1 cellular context compared by ENCODE assay signal in the genomic region with DNA sequence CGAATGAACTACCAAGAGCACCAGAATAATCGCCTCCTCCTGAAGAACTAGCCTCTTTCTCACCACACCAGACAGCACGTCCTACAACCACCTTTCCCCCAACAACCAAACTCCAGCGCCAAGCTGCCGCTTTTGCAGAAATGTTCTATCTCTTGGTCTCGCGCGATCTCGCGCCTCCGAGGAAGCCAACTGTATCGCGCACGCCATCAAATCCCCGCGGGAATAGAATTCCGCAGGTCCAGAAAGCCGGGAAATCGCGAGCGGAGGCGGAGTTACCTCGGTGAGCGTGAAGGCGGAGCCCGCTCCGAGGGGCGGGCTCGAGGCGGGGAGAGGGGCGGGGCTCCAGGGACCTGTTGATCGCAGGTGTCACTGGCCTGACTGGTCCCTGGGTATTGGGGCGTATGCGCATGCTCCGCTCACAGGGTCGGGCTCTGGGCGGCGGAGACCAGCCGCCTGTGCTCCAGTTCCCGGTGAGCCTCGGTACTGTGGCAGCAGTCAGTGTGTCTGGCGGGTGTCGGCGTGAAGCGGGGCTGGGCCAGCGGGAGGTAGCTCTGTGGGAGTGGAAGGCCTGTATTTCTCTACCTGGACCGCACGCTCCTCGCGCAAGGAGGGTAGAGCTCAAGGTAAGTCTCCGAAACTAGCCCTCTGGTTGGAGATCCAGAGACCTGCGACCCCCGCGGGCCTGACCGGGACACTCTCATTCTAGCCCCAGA.
TF ChIP-seq lines count a peak whose summit lies in the region.

A gene (plus strand): TSS at position 463 of the 713 bp plus-strand sequence. CDS start 27,047 bp downstream, outside the sequence.

TF ChIP-seq in HepG2, 621 proteins besides CTCF, POLR2A, EP300 and RAD21 (continued from another document and continues in another):
- TF ChIP-seq, protein P1, sequence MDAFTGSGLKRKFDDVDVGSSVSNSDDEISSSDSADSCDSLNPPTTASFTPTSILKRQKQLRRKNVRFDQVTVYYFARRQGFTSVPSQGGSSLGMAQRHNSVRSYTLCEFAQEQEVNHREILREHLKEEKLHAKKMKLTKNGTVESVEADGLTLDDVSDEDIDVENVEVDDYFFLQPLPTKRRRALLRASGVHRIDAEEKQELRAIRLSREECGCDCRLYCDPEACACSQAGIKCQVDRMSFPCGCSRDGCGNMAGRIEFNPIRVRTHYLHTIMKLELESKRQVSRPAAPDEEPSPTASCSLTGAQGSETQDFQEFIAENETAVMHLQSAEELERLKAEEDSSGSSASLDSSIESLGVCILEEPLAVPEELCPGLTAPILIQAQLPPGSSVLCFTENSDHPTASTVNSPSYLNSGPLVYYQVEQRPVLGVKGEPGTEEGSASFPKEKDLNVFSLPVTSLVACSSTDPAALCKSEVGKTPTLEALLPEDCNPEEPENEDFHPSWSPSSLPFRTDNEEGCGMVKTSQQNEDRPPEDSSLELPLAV (CRISPR knock-in tag; conservative IDR thresholded peaks at IDR 0.05; ENCODE audit: low read depth) = no peak
- TF ChIP-seq, protein P2, sequence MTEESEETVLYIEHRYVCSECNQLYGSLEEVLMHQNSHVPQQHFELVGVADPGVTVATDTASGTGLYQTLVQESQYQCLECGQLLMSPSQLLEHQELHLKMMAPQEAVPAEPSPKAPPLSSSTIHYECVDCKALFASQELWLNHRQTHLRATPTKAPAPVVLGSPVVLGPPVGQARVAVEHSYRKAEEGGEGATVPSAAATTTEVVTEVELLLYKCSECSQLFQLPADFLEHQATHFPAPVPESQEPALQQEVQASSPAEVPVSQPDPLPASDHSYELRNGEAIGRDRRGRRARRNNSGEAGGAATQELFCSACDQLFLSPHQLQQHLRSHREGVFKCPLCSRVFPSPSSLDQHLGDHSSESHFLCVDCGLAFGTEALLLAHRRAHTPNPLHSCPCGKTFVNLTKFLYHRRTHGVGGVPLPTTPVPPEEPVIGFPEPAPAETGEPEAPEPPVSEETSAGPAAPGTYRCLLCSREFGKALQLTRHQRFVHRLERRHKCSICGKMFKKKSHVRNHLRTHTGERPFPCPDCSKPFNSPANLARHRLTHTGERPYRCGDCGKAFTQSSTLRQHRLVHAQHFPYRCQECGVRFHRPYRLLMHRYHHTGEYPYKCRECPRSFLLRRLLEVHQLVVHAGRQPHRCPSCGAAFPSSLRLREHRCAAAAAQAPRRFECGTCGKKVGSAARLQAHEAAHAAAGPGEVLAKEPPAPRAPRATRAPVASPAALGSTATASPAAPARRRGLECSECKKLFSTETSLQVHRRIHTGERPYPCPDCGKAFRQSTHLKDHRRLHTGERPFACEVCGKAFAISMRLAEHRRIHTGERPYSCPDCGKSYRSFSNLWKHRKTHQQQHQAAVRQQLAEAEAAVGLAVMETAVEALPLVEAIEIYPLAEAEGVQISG (CRISPR knock-in tag; IDR thresholded peaks at IDR 0.05) = peak; percentile 76
- no peak; the same call in 1 of the 2 replicates for TF ChIP-seq SP140L (CRISPR knock-in tag; IDR thresholded peaks at IDR 0.05; ENCODE audit: borderline replicate concordance)
- TF ChIP-seq ZSCAN9 (CRISPR knock-in tag; IDR thresholded peaks at IDR 0.05; ENCODE audit: borderline replicate concordance) = peak; percentile 40; the same call in 1 of the 2 replicates
- TF ChIP-seq ARNTL (CRISPR knock-in tag; IDR thresholded peaks at IDR 0.05) = peak; percentile 26
- no peak for TF ChIP-seq PHF5A (CRISPR knock-in tag; IDR thresholded peaks at IDR 0.05; ENCODE audit: low read depth, unreplicated experiment)
- TF ChIP-seq PHF8 (CRISPR knock-in tag; IDR thresholded peaks at IDR 0.05) = peak; percentile 90
- no peak for TF ChIP-seq ZMYM2 (CRISPR knock-in tag; IDR thresholded peaks at IDR 0.05)
- TF ChIP-seq, protein P3, sequence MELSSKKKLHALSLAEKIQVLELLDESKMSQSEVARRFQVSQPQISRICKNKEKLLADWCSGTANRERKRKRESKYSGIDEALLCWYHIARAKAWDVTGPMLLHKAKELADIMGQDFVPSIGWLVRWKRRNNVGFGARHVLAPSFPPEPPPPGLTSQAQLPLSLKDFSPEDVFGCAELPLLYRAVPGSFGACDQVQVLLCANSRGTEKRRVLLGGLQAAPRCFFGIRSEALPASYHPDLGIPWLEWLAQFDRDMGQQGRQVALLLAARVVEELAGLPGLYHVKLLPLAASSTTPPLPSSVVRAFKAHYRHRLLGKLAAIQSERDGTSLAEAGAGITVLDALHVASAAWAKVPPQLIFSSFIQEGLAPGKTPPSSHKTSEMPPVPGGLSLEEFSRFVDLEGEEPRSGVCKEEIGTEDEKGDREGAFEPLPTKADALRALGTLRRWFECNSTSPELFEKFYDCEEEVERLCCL (CRISPR knock-in tag; IDR thresholded peaks at IDR 0.05; ENCODE audit: borderline replicate concordance) = no peak; the same call in 1 of the 2 replicates
- peak; percentile 35; the same call in 1 of the 2 replicates for TF ChIP-seq ZNF773 (CRISPR knock-in tag; IDR thresholded peaks at IDR 0.05; ENCODE audit: borderline replicate concordance)
- no peak for TF ChIP-seq ARNT (IDR thresholded peaks at IDR 0.05)
- TF ChIP-seq, protein P4, sequence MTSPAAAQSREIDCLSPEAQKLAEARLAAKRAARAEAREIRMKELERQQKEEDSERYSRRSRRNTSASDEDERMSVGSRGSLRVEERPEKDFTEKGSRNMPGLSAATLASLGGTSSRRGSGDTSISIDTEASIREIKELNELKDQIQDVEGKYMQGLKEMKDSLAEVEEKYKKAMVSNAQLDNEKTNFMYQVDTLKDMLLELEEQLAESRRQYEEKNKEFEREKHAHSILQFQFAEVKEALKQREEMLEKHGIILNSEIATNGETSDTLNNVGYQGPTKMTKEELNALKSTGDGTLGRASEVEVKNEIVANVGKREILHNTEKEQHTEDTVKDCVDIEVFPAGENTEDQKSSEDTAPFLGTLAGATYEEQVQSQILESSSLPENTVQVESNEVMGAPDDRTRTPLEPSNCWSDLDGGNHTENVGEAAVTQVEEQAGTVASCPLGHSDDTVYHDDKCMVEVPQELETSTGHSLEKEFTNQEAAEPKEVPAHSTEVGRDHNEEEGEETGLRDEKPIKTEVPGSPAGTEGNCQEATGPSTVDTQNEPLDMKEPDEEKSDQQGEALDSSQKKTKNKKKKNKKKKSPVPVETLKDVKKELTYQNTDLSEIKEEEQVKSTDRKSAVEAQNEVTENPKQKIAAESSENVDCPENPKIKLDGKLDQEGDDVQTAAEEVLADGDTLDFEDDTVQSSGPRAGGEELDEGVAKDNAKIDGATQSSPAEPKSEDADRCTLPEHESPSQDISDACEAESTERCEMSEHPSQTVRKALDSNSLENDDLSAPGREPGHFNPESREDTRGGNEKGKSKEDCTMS (CRISPR knock-in tag; conservative IDR thresholded peaks at IDR 0.05) = no peak
- TF ChIP-seq, protein P5, sequence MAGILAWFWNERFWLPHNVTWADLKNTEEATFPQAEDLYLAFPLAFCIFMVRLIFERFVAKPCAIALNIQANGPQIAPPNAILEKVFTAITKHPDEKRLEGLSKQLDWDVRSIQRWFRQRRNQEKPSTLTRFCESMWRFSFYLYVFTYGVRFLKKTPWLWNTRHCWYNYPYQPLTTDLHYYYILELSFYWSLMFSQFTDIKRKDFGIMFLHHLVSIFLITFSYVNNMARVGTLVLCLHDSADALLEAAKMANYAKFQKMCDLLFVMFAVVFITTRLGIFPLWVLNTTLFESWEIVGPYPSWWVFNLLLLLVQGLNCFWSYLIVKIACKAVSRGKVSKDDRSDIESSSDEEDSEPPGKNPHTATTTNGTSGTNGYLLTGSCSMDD (CRISPR knock-in tag; IDR thresholded peaks at IDR 0.05) = no peak
- TF ChIP-seq ZNF572 (CRISPR knock-in tag; IDR thresholded peaks at IDR 0.05) = no peak
- TF ChIP-seq RNF2 (conservative IDR thresholded peaks at IDR 0.05; ENCODE audit: low read depth) = no peak
- TF ChIP-seq ATM (IDR thresholded peaks at IDR 0.05; ENCODE audit: borderline replicate concordance) = no peak
- TF ChIP-seq ZBTB8A (CRISPR knock-in tag; IDR thresholded peaks at IDR 0.05; ENCODE audit: borderline replicate concordance, low read depth) = no peak
- TF ChIP-seq TEAD2 (CRISPR knock-in tag; IDR thresholded peaks at IDR 0.05) = no peak
- TF ChIP-seq, protein P6, sequence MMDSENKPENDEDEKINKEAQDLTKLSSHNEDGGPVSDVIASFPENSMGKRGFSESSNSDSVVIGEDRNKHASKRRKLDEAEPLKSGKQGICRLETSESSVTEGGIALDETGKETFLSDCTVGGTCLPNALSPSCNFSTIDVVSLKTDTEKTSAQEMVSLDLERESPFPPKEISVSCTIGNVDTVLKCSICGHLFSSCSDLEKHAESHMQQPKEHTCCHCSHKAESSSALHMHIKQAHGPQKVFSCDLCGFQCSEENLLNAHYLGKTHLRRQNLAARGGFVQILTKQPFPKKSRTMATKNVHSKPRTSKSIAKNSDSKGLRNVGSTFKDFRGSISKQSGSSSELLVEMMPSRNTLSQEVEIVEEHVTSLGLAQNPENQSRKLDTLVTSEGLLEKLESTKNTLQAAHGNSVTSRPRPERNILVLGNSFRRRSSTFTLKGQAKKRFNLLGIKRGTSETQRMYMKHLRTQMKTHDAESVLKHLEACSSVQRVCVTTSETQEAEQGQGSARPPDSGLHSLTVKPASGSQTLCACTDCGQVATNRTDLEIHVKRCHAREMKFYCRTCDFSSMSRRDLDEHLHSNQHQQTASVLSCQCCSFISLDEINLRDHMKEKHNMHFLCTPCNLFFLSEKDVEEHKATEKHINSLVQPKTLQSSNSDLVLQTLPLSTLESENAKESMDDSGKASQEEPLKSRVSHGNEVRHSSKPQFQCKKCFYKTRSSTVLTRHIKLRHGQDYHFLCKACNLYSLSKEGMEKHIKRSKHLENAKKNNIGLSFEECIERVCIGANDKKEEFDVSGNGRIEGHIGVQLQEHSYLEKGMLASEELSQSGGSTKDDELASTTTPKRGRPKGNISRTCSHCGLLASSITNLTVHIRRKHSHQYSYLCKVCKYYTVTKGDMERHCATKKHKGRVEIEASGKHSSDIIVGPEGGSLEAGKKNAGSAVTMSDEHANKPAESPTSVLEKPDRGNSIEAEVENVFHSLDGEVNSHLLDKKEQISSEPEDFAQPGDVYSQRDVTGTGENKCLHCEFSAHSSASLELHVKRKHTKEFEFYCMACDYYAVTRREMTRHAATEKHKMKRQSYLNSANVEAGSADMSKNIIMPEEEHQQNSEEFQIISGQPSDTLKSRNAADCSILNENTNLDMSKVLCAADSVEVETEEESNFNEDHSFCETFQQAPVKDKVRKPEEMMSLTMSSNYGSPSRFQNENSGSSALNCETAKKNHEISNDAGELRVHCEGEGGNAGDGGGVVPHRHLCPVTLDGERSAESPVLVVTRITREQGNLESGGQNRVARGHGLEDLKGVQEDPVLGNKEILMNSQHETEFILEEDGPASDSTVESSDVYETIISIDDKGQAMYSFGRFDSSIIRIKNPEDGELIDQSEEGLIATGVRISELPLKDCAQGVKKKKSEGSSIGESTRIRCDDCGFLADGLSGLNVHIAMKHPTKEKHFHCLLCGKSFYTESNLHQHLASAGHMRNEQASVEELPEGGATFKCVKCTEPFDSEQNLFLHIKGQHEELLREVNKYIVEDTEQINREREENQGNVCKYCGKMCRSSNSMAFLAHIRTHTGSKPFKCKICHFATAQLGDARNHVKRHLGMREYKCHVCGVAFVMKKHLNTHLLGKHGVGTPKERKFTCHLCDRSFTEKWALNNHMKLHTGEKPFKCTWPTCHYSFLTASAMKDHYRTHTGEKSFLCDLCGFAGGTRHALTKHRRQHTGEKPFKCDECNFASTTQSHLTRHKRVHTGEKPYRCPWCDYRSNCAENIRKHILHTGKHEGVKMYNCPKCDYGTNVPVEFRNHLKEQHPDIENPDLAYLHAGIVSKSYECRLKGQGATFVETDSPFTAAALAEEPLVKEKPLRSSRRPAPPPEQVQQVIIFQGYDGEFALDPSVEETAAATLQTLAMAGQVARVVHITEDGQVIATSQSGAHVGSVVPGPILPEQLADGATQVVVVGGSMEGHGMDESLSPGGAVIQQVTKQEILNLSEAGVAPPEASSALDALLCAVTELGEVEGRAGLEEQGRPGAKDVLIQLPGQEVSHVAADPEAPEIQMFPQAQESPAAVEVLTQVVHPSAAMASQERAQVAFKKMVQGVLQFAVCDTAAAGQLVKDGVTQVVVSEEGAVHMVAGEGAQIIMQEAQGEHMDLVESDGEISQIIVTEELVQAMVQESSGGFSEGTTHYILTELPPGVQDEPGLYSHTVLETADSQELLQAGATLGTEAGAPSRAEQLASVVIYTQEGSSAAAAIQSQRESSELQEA (CRISPR knock-in tag; IDR thresholded peaks at IDR 0.05; ENCODE audit: not compliant biosample characterization) = peak; percentile 76
- TF ChIP-seq REXO4 (CRISPR knock-in tag; IDR thresholded peaks at IDR 0.05; ENCODE audit: borderline replicate concordance) = no peak
- no peak for TF ChIP-seq ZNF431 (CRISPR knock-in tag; IDR thresholded peaks at IDR 0.05; ENCODE audit: borderline replicate concordance, low read depth)
- no peak for TF ChIP-seq ZNF432 (CRISPR knock-in tag; IDR thresholded peaks at IDR 0.05; ENCODE audit: borderline replicate concordance)
- no peak for TF ChIP-seq ZNF737 (CRISPR knock-in tag; IDR thresholded peaks at IDR 0.05; ENCODE audit: borderline replicate concordance)
- TF ChIP-seq ZNF326 (CRISPR knock-in tag; IDR thresholded peaks at IDR 0.05; ENCODE audit: borderline replicate concordance) = no peak
- TF ChIP-seq, protein P7, sequence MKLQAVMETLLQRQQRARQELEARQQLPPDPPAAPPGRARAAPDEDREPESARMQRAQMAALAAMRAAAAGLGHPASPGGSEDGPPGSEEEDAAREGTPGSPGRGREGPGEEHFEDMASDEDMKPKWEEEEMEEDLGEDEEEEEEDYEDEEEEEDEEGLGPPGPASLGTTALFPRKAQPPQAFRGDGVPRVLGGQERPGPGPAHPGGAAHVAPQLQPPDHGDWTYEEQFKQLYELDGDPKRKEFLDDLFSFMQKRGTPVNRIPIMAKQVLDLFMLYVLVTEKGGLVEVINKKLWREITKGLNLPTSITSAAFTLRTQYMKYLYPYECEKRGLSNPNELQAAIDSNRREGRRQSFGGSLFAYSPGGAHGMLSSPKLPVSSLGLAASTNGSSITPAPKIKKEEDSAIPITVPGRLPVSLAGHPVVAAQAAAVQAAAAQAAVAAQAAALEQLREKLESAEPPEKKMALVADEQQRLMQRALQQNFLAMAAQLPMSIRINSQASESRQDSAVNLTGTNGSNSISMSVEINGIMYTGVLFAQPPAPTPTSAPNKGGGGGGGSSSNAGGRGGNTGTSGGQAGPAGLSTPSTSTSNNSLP (IDR thresholded peaks at IDR 0.05; ENCODE audit: low read depth, low read length) = 0 out of 2 replicates have a peak, but pooled peaks have one; percentile 52
- no peak; the same call in 1 of the 2 replicates for TF ChIP-seq HES4 (CRISPR knock-in tag; IDR thresholded peaks at IDR 0.05; ENCODE audit: borderline replicate concordance)
- no peak for TF ChIP-seq ZNF619 (CRISPR knock-in tag; IDR thresholded peaks at IDR 0.05)
- peak; percentile 54; the same call in 1 of the 2 replicates for TF ChIP-seq ZNF607 (CRISPR knock-in tag; IDR thresholded peaks at IDR 0.05; ENCODE audit: borderline replicate concordance)
- TF ChIP-seq, protein P8, sequence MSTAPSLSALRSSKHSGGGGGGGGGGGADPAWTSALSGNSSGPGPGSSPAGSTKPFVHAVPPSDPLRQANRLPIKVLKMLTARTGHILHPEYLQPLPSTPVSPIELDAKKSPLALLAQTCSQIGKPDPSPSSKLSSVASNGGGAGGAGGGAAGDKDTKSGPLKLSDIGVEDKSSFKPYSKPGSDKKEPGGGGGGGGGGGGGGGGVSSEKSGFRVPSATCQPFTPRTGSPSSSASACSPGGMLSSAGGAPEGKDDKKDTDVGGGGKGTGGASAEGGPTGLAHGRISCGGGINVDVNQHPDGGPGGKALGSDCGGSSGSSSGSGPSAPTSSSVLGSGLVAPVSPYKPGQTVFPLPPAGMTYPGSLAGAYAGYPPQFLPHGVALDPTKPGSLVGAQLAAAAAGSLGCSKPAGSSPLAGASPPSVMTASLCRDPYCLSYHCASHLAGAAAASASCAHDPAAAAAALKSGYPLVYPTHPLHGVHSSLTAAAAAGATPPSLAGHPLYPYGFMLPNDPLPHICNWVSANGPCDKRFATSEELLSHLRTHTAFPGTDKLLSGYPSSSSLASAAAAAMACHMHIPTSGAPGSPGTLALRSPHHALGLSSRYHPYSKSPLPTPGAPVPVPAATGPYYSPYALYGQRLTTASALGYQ (CRISPR knock-in tag; IDR thresholded peaks at IDR 0.05) = no peak; the same call in 1 of the 2 replicates
